ENCODE assay signal across 8 cellular contexts in genomic region chr10:86710987-86711236, GRCh38. TPM values are rescaled to one million over a fixed set of nuclear protein-coding genes. Genes with fewer than 3 reads are reported as not detected.
A peak's percentile ranks its signal among the peaks of the same experiment; 100 is the strongest.
DNase-seq lines count a peak whose midpoint lies in the region; ATAC-seq and TF ChIP-seq lines count a peak whose summit lies in the region.

No MANE protein-coding gene starts in this region.

- DNase-seq in body of pancreas (no peak), Ammon's horn (ENCODE audit: low spot score) (no peak), SW480 (ENCODE audit: low spot score) (no peak), foreskin keratinocyte (no peak)
- DNase-seq in naive thymus-derived CD4-positive, alpha-beta T cell: no peak
- DNase-seq in stimulated activated CD4-positive, alpha-beta T cell treated with anti-CD3 and anti-CD28 coated beads, Interleukin-4, amount 100 ng/mL, for 24 hours: no peak

- H4K20me1 ChIP-seq in BLaER1 treated with 17β-estradiol and CSF1 and Interleukin-3, amounts not matched to agents 10 nM and 100 nM: no peaks in the 10 kb centered on the region

- peaks cover 0 to 26% (median 11%) of the 10 kb centered on the region in 11 experiments; a peak in 14 of 22 replicates for H3K27me3 ChIP-seq in BLaER1 treated with 17β-estradiol and CSF1 and Interleukin-3, amounts not matched to agents 10 nM and 100 nM
- no peaks in the 10 kb centered on the region for H3K27me3 ChIP-seq in body of pancreas
- no peaks in the 10 kb centered on the region for H3K27me3 ChIP-seq in naive thymus-derived CD4-positive, alpha-beta T cell (ENCODE audit: control insufficient read depth in 2 of 2, insufficient read depth in 2 of 2, low read length in 2 of 2)
- H3K27me3 ChIP-seq in foreskin keratinocyte: no peaks in the 10 kb centered on the region

- peaks cover 4 to 17% (median 8%) of the 10 kb centered on the region in 7 donors for H3K4me1 Mint-ChIP-seq in naive thymus-derived CD4-positive, alpha-beta T cell

- H3K27ac ChIP-seq in BLaER1 treated with 17β-estradiol and CSF1 and Interleukin-3, amounts not matched to agents 10 nM and 100 nM: peak overlapping the region; percentile 73 to 93 (median 84)
- H3K27ac ChIP-seq in body of pancreas: peak overlapping the region; percentile 86 to 95 (median 92)
- peak overlapping the region; percentile 87 for H3K27ac ChIP-seq in naive thymus-derived CD4-positive, alpha-beta T cell (ENCODE audit: low read depth, low read length)
- no peak overlapping the region for H3K27ac ChIP-seq in foreskin keratinocyte

- ATAC-seq in HG03045 (IDR thresholded peaks at IDR 0.05; ENCODE audit: unreplicated experiment) (peak; percentile 2), body of pancreas (no peak), foreskin keratinocyte (no peak)
- no peak for ATAC-seq in naive thymus-derived CD4-positive, alpha-beta T cell

- POLR2A ChIA-PET in naive thymus-derived CD4-positive, alpha-beta T cell (lab: Charles Lee): interaction anchor here (0.6 to 2.8 kb wide), 4 partner anchors 46 to 1151 kb away, joined by 3 to 10 read pairs (median 3); partner anchors contain the start of genes BMPR1A, GLUD1 and SHLD2

- H3K4me2 ChIP-seq in BLaER1 treated with 17β-estradiol and CSF1 and Interleukin-3, amounts not matched to agents 10 nM and 100 nM: peak overlapping the region; percentile 76 to 92 (median 86)

- no peaks in the 10 kb centered on the region for H3K36me3 ChIP-seq in BLaER1 treated with 17β-estradiol and CSF1 and Interleukin-3, amounts not matched to agents 10 nM and 100 nM
- H3K36me3 ChIP-seq in body of pancreas (replicated peaks in 1 of 2; ENCODE audit: insufficient read depth in 1 of 2, low read depth in 2 of 2): no peaks in the 10 kb centered on the region
- H3K36me3 ChIP-seq in naive thymus-derived CD4-positive, alpha-beta T cell (ENCODE audit: control insufficient read depth in 2 of 3, insufficient read depth in 3 of 3, low read length in 3 of 3): no peaks in the 10 kb centered on the region

- CTCF ChIA-PET in naive thymus-derived CD4-positive, alpha-beta T cell (lab: Charles Lee): no interaction called here

- H3K9ac ChIP-seq in BLaER1 treated with 17β-estradiol and CSF1 and Interleukin-3, amounts not matched to agents 10 nM and 100 nM: peak overlapping the region; percentile 78 to 94 (median 86)

- no peaks in the 10 kb centered on the region for H3K9me3 ChIP-seq in BLaER1 treated with 17β-estradiol and CSF1 and Interleukin-3, amounts not matched to agents 10 nM and 100 nM (replicated peaks in 1 of 11)
- no peaks in the 10 kb centered on the region for H3K9me3 ChIP-seq in body of pancreas
- H3K9me3 ChIP-seq in naive thymus-derived CD4-positive, alpha-beta T cell (ENCODE audit: control insufficient read depth in 2 of 3, low read length in 3 of 3): no peaks in the 10 kb centered on the region

- H3K4me3 Mint-ChIP-seq in naive thymus-derived CD4-positive, alpha-beta T cell: peak overlapping the region; percentile 82 to 93 (median 88)

- peaks cover 0 to 1% (median 0%) of the 10 kb centered on the region in 5 donors for H3K36me3 Mint-ChIP-seq in naive thymus-derived CD4-positive, alpha-beta T cell

- no peaks in the 10 kb centered on the region for H3K27me3 Mint-ChIP-seq in naive thymus-derived CD4-positive, alpha-beta T cell

- H3K9me3 Mint-ChIP-seq in naive thymus-derived CD4-positive, alpha-beta T cell: no peaks in the 10 kb centered on the region

- peak in 2 of 7 experiments; percentile 87 to 89 for TF ChIP-seq CTCF in body of pancreas (IDR thresholded peaks at IDR 0.05)
- TF ChIP-seq CTCF in foreskin keratinocyte (conservative IDR thresholded peaks at IDR 0.05): no peak

- 18 to 28% methylated on average over 7 to 9 of the region's 11 CpGs for WGBS in body of pancreas, 2 donors

- H3K4me3 ChIP-seq in BLaER1 treated with 17β-estradiol and CSF1 and Interleukin-3, amounts not matched to agents 10 nM and 100 nM: peak overlapping the region; percentile 68 to 84 (median 76)
- no peak overlapping the region for H3K4me3 ChIP-seq in body of pancreas
- H3K4me3 ChIP-seq in naive thymus-derived CD4-positive, alpha-beta T cell (ENCODE audit: low read length): peak overlapping the region; percentile 73

- intact Hi-C loops in body of pancreas (cut with DNase I): no loop called here
- intact Hi-C loops in naive thymus-derived CD4-positive, alpha-beta T cell (cut with micrococcal nuclease): loop anchor here (1.0 to 5.0 kb wide), 15 partner anchors 23 to 794 kb away; partner anchors contain the start of genes SHLD2 (in 2 of the 2), WAPL (in 2 of the 2), BMPR1A (in 1 of the 2) and GLUD1 (in 1 of the 2)

- TF ChIP-seq POLR2A in body of pancreas (IDR thresholded peaks at IDR 0.05): no peak

- H3K4me1 ChIP-seq in BLaER1 treated with 17β-estradiol and CSF1 and Interleukin-3, amounts not matched to agents 10 nM and 100 nM: peaks cover 6 to 21% (median 16%) of the 10 kb centered on the region in 10 experiments; a peak in 19 of 20 replicates
- H3K4me1 ChIP-seq in body of pancreas (peaks cover 12% of the 10 kb centered on the region), foreskin keratinocyte (peaks cover 3% of the 10 kb centered on the region)
- peaks cover 5 to 9% of the 10 kb centered on the region in 2 donors for H3K4me1 ChIP-seq in naive thymus-derived CD4-positive, alpha-beta T cell (ENCODE audit: control insufficient read depth in 2 of 2, insufficient read depth in 2 of 2, low read length in 2 of 2)

- peak overlapping the region; percentile 94 to 97 (median 95) for H3K27ac Mint-ChIP-seq in naive thymus-derived CD4-positive, alpha-beta T cell

RNA-seq across cellular contexts. Expression of gene LDB3, which starts 42.6 kb away (rescaled TPM):
- total RNA-seq in body of pancreas (under 1 TPM; 0.66 to 0.78 TPM), foreskin keratinocyte (not detected in 2 replicates)
- under 1 TPM in 2 of 5 experiments, not detected in 3; 0.13 to 0.32 TPM for total RNA-seq in naive thymus-derived CD4-positive, alpha-beta T cell
- polyA plus RNA-seq in naive thymus-derived CD4-positive, alpha-beta T cell: not detected
- polyA plus RNA-seq in foreskin keratinocyte: not detected in 2 replicates

RNA-seq across cellular contexts. Expression of gene BMPR1A, which starts 45.5 kb away (rescaled TPM):
- 10 to 100 TPM in 1 of 2 donors, 1 to 10 TPM in 1; 9.9 to 12.2 TPM for total RNA-seq in body of pancreas
- 10 to 100 TPM in 2 of 5 experiments, 1 to 10 TPM in 3; 4.3 to 11.3 (median 8.9) TPM for total RNA-seq in naive thymus-derived CD4-positive, alpha-beta T cell
- 1 to 10 TPM; 2.1 to 3.0 TPM for polyA plus RNA-seq in naive thymus-derived CD4-positive, alpha-beta T cell
- 26.1 and 26.9 TPM in 2 replicates for total RNA-seq in foreskin keratinocyte
- polyA plus RNA-seq in foreskin keratinocyte: 3.3 and 4.4 TPM in 2 replicates

RNA-seq across cellular contexts. Expression of gene OPN4, which starts 56.6 kb away (rescaled TPM):
- not detected for total RNA-seq in body of pancreas
- not detected for total RNA-seq in naive thymus-derived CD4-positive, alpha-beta T cell
- not detected for polyA plus RNA-seq in naive thymus-derived CD4-positive, alpha-beta T cell
- total RNA-seq in foreskin keratinocyte: not detected in 2 replicates
- polyA plus RNA-seq in foreskin keratinocyte: not detected in 2 replicates

Comparison
In these comparisons a context has a peak if more than half of its experiments do, and no peak if none do; other contexts are left out.
1. H3K4me3 ChIP-seq: peak in BLaER1 treated with 17β-estradiol and CSF1 and Interleukin-3, amounts not matched to agents 10 nM and 100 nM (10 of 10) and naive thymus-derived CD4-positive, alpha-beta T cell (single experiment); none in body of pancreas (0 of 2).